Comparison of ENCODE assay signal across 1 cellular context in genomic region chr13:30463820-30464495, GRCh38.
TF ChIP-seq lines count a peak whose summit lies in the region.

No MANE protein-coding gene starts in this region.

TF ChIP-seq in liver, 16 proteins besides CTCF, POLR2A, EP300 and RAD21 (continued from another document):
- TF ChIP-seq FOXA1 (IDR thresholded peaks at IDR 0.05), result peak; percentile 54
- TF ChIP-seq HNF4G (IDR thresholded peaks at IDR 0.05), result no peak
- peak; percentile 61 for TF ChIP-seq FOXA2 (IDR thresholded peaks at IDR 0.05)
